25 cellular contexts compared by ENCODE assay signal in the genomic region with DNA sequence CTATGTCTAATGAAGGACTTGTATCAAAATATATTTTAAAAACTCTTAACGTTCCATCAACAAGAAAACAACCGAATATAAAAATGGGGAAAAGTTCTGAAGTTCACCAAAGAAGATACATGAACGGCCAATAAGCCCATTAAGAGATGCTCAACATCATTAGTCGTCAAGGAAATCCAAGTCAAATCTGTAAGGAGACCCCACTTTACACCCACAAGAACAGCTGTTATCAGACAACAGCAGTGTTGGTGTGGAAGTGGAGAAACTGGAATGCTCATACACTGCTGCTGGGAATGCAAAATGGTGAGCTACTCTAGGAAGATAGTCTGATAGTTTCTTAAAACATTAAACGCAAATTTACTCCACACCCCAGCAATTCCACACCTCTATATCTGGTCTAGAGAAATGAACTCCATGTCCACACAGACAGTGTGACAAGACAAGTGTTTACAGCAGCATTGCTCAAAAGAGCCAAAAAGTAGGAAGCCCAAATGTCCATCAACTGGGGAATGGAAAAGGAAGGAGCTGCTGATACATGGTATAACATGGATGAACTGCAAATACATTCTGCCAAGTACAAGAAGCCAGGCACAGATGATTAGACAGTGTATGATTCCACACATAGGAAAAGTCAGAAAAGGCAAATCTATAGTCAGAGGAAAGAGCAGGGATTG.
"Had no signal": no experiment of that assay in that cellular context is flagged by ENCODE, and none has a peak within 500 bp of the region (broad histone marks: within the 10 kb centered on the region; RNA-seq: fewer than 3 reads in every experiment).

No MANE protein-coding gene starts in this region.

- H3K4me3 Mint-ChIP-seq: activated CD4-positive, alpha-beta T cell treated with anti-CD3 and anti-CD28 coated beads, Interleukin-2, amount 10 ng/mL, durations not matched to agents 7 days and 5 days; activated CD8-positive, alpha-beta T cell treated with anti-CD3 and anti-CD28 coated beads, Interleukin-2, amount 10 ng/mL, durations not matched to agents 7 days and 5 days; activated naive CD4-positive, alpha-beta T cell treated with anti-CD3 and anti-CD28 coated beads for 36 hours; activated T-cell treated with anti-CD3 and anti-CD28 coated beads, Interleukin-2, amount 50 U/mL, for 24 hours; T-helper 1 cell treated with Interleukin-12 subunit alpha and Interleukin-12 subunit beta and Interleukin-4 antibody, amounts not matched to agents 30 μg/mL and 1 μg/mL, for 36 hours; T-helper 2 cell treated with Interferon-gamma antibody and Interleukin-4, amounts not matched to agents 5 μg/mL and 100 μg/mL, for 36 hours had no signal

- H3K27me3 Mint-ChIP-seq: activated CD4-positive, alpha-beta T cell treated with anti-CD3 and anti-CD28 coated beads, Interleukin-2, amount 10 ng/mL, durations not matched to agents 7 days and 5 days; activated T-cell treated with anti-CD3 and anti-CD28 coated beads, Interleukin-2, amount 50 U/mL, for 24 hours had no signal

- H3K9me3 ChIP-seq: adrenal gland, body of pancreas, breast epithelium, SJSA1 had no signal

- H3K4me3 ChIP-seq: adrenal gland, body of pancreas, breast epithelium, SJSA1 had no signal

- H3K9me3 Mint-ChIP-seq: activated CD4-positive, alpha-beta T cell treated with anti-CD3 and anti-CD28 coated beads, Interleukin-2, amount 10 ng/mL, durations not matched to agents 7 days and 5 days; activated naive CD4-positive, alpha-beta T cell treated with anti-CD3 and anti-CD28 coated beads for 36 hours; activated naive CD4-positive, alpha-beta T cell treated with anti-CD3 and anti-CD28 coated beads, Interleukin-2, amount 50 U/mL, for 72 hours; activated T-cell treated with anti-CD3 and anti-CD28 coated beads, Interleukin-2, amount 50 U/mL, for 24 hours; activated T-helper 2 cell treated with anti-CD3 and anti-CD28 coated beads, Interferon-gamma antibody, Interleukin-2, Interleukin-4, amounts not matched to agents 10 μg/mL and 5 μg/mL and 100 μg/mL, durations not matched to agents 14 hours and 24 hours and 36 hours; T-helper 1 cell treated with Interleukin-12 subunit alpha and Interleukin-12 subunit beta and Interleukin-4 antibody, amounts not matched to agents 30 μg/mL and 1 μg/mL, for 36 hours; T-helper 2 cell treated with Interferon-gamma antibody and Interleukin-4, amounts not matched to agents 5 μg/mL and 100 μg/mL, for 36 hours had no signal

- H3K4me1 ChIP-seq: breast epithelium, SJSA1 had no signal

- H3K27ac ChIP-seq: adrenal gland, body of pancreas, breast epithelium, SJSA1 had no signal

- H3K36me3 ChIP-seq: adrenal gland, breast epithelium had no signal

- H3K27me3 ChIP-seq: adrenal gland, body of pancreas, breast epithelium, SJSA1 had no signal

- ATAC-seq: activated CD8-positive, alpha-beta T cell treated with anti-CD3 and anti-CD28 coated beads, Interleukin-2, amount 10 ng/mL, durations not matched to agents 7 days and 5 days; activated naive CD4-positive, alpha-beta T cell treated with anti-CD3 and anti-CD28 coated beads, Interleukin-2, amount 50 U/mL, for 72 hours; body of pancreas; Panc1 had no signal

- H3K27ac Mint-ChIP-seq: activated CD4-positive, alpha-beta T cell treated with anti-CD3 and anti-CD28 coated beads, Interleukin-2, amount 10 ng/mL, durations not matched to agents 7 days and 5 days; activated CD8-positive, alpha-beta T cell treated with anti-CD3 and anti-CD28 coated beads, Interleukin-2, amount 10 ng/mL, durations not matched to agents 7 days and 5 days; activated naive CD4-positive, alpha-beta T cell treated with anti-CD3 and anti-CD28 coated beads for 36 hours; activated naive CD4-positive, alpha-beta T cell treated with anti-CD3 and anti-CD28 coated beads, Interleukin-2, amount 50 U/mL, for 72 hours; activated T-cell treated with anti-CD3 and anti-CD28 coated beads, Interleukin-2, amount 50 U/mL, for 24 hours; activated T-helper 2 cell treated with anti-CD3 and anti-CD28 coated beads, Interferon-gamma antibody, Interleukin-2, Interleukin-4, amounts not matched to agents 10 μg/mL and 5 μg/mL and 100 μg/mL, durations not matched to agents 14 hours and 24 hours and 36 hours; T-helper 1 cell treated with Interleukin-12 subunit alpha and Interleukin-12 subunit beta and Interleukin-4 antibody, amounts not matched to agents 30 μg/mL and 1 μg/mL, for 36 hours; T-helper 2 cell treated with Interferon-gamma antibody and Interleukin-4, amounts not matched to agents 5 μg/mL and 100 μg/mL, for 36 hours had no signal

- FAIRE-seq: astrocyte, TTC549 had no signal

- DNase-seq: activated CD4-positive, alpha-beta T cell treated with anti-CD3 and anti-CD28 coated beads, Interleukin-2, amount 10 ng/mL, durations not matched to agents 7 days and 5 days; activated CD4-positive, alpha-beta T cell treated with anti-CD3 and anti-CD28 coated beads, Interleukin-2, amount 50 U/mL, for 48 hours; activated CD8-positive, alpha-beta T cell treated with anti-CD3 and anti-CD28 coated beads, Interleukin-2, amount 10 ng/mL, durations not matched to agents 7 days and 5 days; activated gamma-delta T cell; activated naive CD4-positive, alpha-beta T cell treated with anti-CD3 and anti-CD28 coated beads for 36 hours; activated T-cell treated with anti-CD3 and anti-CD28 coated beads, Interleukin-2, amount 50 U/mL, for 24 hours; adrenal gland; body of pancreas; NCI-H1105; NCI-H1417 treated with DMSO at 0.1 percent for 48 hours; NCI-H1694; NCI-H1930; NCI-H2081 treated with DMSO at 0.1 percent for 48 hours; NCI-H345; NCI-H524 treated with DMSO at 0.1 percent for 48 hours; SHP77 treated with DMSO at 0.1 percent for 48 hours had no signal
